ENCODE assay signal across 9 cellular contexts in the genomic region with DNA sequence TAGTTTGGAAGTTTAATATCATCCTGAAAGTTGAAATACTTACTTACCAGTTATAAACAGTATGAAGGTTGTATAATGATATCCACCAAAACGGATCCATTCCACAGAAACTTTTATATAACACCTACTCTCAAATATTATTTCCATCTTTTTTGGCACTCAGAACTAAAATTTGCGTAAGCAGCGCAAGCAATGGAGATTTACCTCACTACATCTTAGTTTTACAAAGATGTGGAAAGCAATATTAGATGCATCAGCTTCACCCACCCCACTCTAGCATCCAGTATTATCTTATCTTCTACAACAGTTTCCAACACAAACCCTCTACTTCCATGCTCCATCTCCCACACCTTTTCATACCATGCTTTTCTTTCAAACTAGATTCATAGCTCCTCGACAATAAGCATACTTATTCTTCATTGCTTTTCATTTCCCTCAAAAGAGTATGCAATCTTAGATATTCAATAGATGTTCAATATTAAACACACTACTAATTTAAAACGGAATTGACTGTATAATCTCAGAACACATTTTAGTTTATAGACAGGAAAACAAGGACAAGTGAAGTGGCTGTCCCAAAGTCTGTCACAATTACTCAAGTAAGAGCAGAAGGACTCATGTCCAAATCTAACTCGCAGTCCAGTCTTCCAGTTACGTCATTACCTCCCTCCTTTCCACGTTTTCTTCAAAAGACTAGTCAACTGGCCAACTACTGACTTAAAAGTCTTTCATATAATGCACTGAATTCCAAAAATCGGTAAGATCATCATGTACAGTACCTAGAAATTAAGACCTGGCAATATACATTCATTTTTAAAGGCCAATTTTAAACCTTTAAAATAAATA. TPM values are rescaled to one million over a fixed set of nuclear protein-coding genes. Genes with fewer than 3 reads are reported as not detected.
A peak's percentile ranks its signal among the peaks of the same experiment; 100 is the strongest.
DNase-seq lines count a peak whose midpoint lies in the region; ATAC-seq, FAIRE-seq and TF ChIP-seq lines count a peak whose summit lies in the region.
"Had no signal": no experiment of that assay in that cellular context is flagged by ENCODE, and none has a peak within 500 bp of the region (broad histone marks: within the 10 kb centered on the region; RNA-seq: fewer than 3 reads in every experiment).

No MANE protein-coding gene starts in this region.

- no peaks in the 10 kb centered on the region for H3K27me3 Mint-ChIP-seq in activated T-cell treated with anti-CD3 and anti-CD28 coated beads, Interleukin-2, amount 50 U/mL, for 4 hours (ENCODE audit: low read depth)
- no peaks in the 10 kb centered on the region for H3K27me3 Mint-ChIP-seq in activated T-helper 2 cell treated with anti-CD3 and anti-CD28 coated beads, Interferon-gamma antibody, Interleukin-2, Interleukin-4, amounts not matched to agents 10 μg/mL and 5 μg/mL and 100 μg/mL, durations not matched to agents 14 hours and 24 hours and 36 hours (ENCODE audit: low read depth)

- H3K9me3 ChIP-seq in kidney (ENCODE audit: control insufficient read depth in 1 of 2, low read length in 2 of 2) (no peaks in the 10 kb centered on the region), tibial artery (no peaks in the 10 kb centered on the region)

- peak overlapping the region in 1 of 2 donors; percentile 100 for H3K27ac ChIP-seq in kidney (ENCODE audit: low read depth in 2 of 2, low read length in 2 of 2)
- peak overlapping the region; percentile 99 for H3K27ac ChIP-seq in tibial artery

- H3K27ac Mint-ChIP-seq in activated T-helper 2 cell treated with anti-CD3 and anti-CD28 coated beads, Interferon-gamma antibody, Interleukin-2, Interleukin-4, amounts not matched to agents 10 μg/mL and 5 μg/mL and 100 μg/mL, durations not matched to agents 14 hours and 24 hours and 36 hours = peak overlapping the region; percentile 59

- intact Hi-C loops in activated T-helper 2 cell treated with anti-CD3 and anti-CD28 coated beads, Interferon-gamma antibody, Interleukin-2, Interleukin-4, amounts not matched to agents 10 μg/mL and 5 μg/mL and 100 μg/mL, durations not matched to agents 14 hours and 24 hours and 36 hours (cut with micrococcal nuclease) = no loop called here
- intact Hi-C loops in kidney (cut with DNase I) (no loop called here), tibial artery (cut with DNase I; ENCODE audit: low total_unique reads) (loop anchor here (10.0 kb wide), 1 partner anchor 301 kb away; a partner anchor contains a TSS)

- no peak for FAIRE-seq in kidney (lab: Jason Lieb, UNC)

- no peak for ATAC-seq in activated T-cell treated with anti-CD3 and anti-CD28 coated beads, Interleukin-2, amount 50 U/mL, for 4 hours

- H3K4me3 ChIP-seq in kidney (ENCODE audit: low read length in 2 of 2) (peak overlapping the region; percentile 90 to 92), tibial artery (peak overlapping the region; percentile 93 to 94)

- peaks cover 27% of the 10 kb centered on the region for H3K36me3 Mint-ChIP-seq in activated T-cell treated with anti-CD3 and anti-CD28 coated beads, Interleukin-2, amount 50 U/mL, for 4 hours (ENCODE audit: insufficient read depth)
- H3K36me3 Mint-ChIP-seq in activated T-helper 2 cell treated with anti-CD3 and anti-CD28 coated beads, Interferon-gamma antibody, Interleukin-2, Interleukin-4, amounts not matched to agents 10 μg/mL and 5 μg/mL and 100 μg/mL, durations not matched to agents 14 hours and 24 hours and 36 hours (ENCODE audit: low read depth) = peaks cover 52% of the 10 kb centered on the region

- H3K4me1 Mint-ChIP-seq in activated T-cell treated with anti-CD3 and anti-CD28 coated beads, Interleukin-2, amount 50 U/mL, for 4 hours (ENCODE audit: low read depth) = peaks cover 61% of the 10 kb centered on the region
- peaks cover 51% of the 10 kb centered on the region for H3K4me1 Mint-ChIP-seq in activated T-helper 2 cell treated with anti-CD3 and anti-CD28 coated beads, Interferon-gamma antibody, Interleukin-2, Interleukin-4, amounts not matched to agents 10 μg/mL and 5 μg/mL and 100 μg/mL, durations not matched to agents 14 hours and 24 hours and 36 hours (ENCODE audit: low read depth)

- no peaks in the 10 kb centered on the region for H3K27me3 ChIP-seq in tibial artery

- H3K4me3 Mint-ChIP-seq in activated T-cell treated with anti-CD3 and anti-CD28 coated beads, Interleukin-2, amount 50 U/mL, for 4 hours = peak overlapping the region; percentile 90
- H3K4me3 Mint-ChIP-seq in activated T-helper 2 cell treated with anti-CD3 and anti-CD28 coated beads, Interferon-gamma antibody, Interleukin-2, Interleukin-4, amounts not matched to agents 10 μg/mL and 5 μg/mL and 100 μg/mL, durations not matched to agents 14 hours and 24 hours and 36 hours (ENCODE audit: low read depth) = peak overlapping the region; percentile 89

- no peak for TF ChIP-seq CTCF in kidney (IDR thresholded peaks at IDR 0.05; ENCODE audit: borderline replicate concordance, extremely low read depth, insufficient read depth)
- TF ChIP-seq CTCF in tibial artery (IDR thresholded peaks at IDR 0.05) = no peak

- no peaks in the 10 kb centered on the region for H3K9me3 Mint-ChIP-seq in activated T-cell treated with anti-CD3 and anti-CD28 coated beads, Interleukin-2, amount 50 U/mL, for 4 hours
- H3K9me3 Mint-ChIP-seq in activated T-helper 2 cell treated with anti-CD3 and anti-CD28 coated beads, Interferon-gamma antibody, Interleukin-2, Interleukin-4, amounts not matched to agents 10 μg/mL and 5 μg/mL and 100 μg/mL, durations not matched to agents 14 hours and 24 hours and 36 hours = no peaks in the 10 kb centered on the region

- H3K36me3 ChIP-seq in kidney (ENCODE audit: control insufficient read depth in 1 of 2, insufficient read depth in 2 of 2, low read length in 2 of 2) (peaks cover 0 to 2% of the 10 kb centered on the region in 2 donors), tibial artery (peaks cover 0 to 8% (median 0%) of the 10 kb centered on the region in 3 donors)

- no peak for DNase-seq in activated T-cell treated with anti-CD3 and anti-CD28 coated beads, Interleukin-2, amount 50 U/mL, for 4 hours
- no peak for DNase-seq in activated T-cell treated with anti-CD3 and anti-CD28 coated beads, Interleukin-2, amount 50 U/mL, for 48 hours
- no peak for DNase-seq in activated T-helper 2 cell treated with anti-CD3 and anti-CD28 coated beads, Interferon-gamma antibody, Interleukin-2, Interleukin-4, amounts not matched to agents 10 μg/mL and 5 μg/mL and 100 μg/mL, durations not matched to agents 14 hours and 24 hours and 36 hours (ENCODE audit: low spot score)
- DNase-seq in kidney = no peak
- DNase-seq in tibial artery = no peak
- DNase-seq in OCI-M2 (lab: John Stamatoyannopoulos, UW; ENCODE audit: unreplicated experiment) = no peak
- DNase-seq in germinal center (ENCODE audit: low spot score) = no peak
- no peak for DNase-seq in putamen (ENCODE audit: low spot score)
- DNase-seq: activated effector memory CD4-positive, alpha-beta T cell treated with anti-CD3 and anti-CD28 coated beads, Interleukin-2, amount 50 U/mL, for 16 hours had no signal

- peak overlapping the region in 1 of 2 donors; percentile 98 for H3K9ac ChIP-seq in kidney (ENCODE audit: low read length in 2 of 2)

- H3K4me1 ChIP-seq in kidney (ENCODE audit: control insufficient read depth in 1 of 2, insufficient read depth in 1 of 2, low read depth in 1 of 2, low read length in 2 of 2) (peaks cover 29 to 41% of the 10 kb centered on the region in 2 donors), tibial artery (peaks cover 0 to 69% (median 27%) of the 10 kb centered on the region in 4 donors)

RNA-seq across cellular contexts. Expression of a gene that starts 2.2 kb away (rescaled TPM):
- 100 to 1,000 TPM; 206 to 213 (median 209) TPM for total RNA-seq in activated T-cell treated with anti-CD3 and anti-CD28 coated beads, Interleukin-2, amount 50 U/mL, for 4 hours
- 171 and 179 TPM in 2 replicates for total RNA-seq in activated T-helper 2 cell treated with anti-CD3 and anti-CD28 coated beads, Interferon-gamma antibody, Interleukin-2, Interleukin-4, amounts not matched to agents 10 μg/mL and 5 μg/mL and 100 μg/mL, durations not matched to agents 14 hours and 24 hours and 36 hours
- total RNA-seq in kidney = 121 TPM
- 94.8 TPM for polyA plus RNA-seq in kidney (ENCODE audit: insufficient read depth, low read depth, low replicate concordance)

RNA-seq across cellular contexts. Expression of a gene that starts 46.9 kb away (rescaled TPM):
- 100 to 1,000 TPM; 273 to 286 (median 282) TPM for total RNA-seq in activated T-cell treated with anti-CD3 and anti-CD28 coated beads, Interleukin-2, amount 50 U/mL, for 4 hours
- 254 and 257 TPM in 2 replicates for total RNA-seq in activated T-helper 2 cell treated with anti-CD3 and anti-CD28 coated beads, Interferon-gamma antibody, Interleukin-2, Interleukin-4, amounts not matched to agents 10 μg/mL and 5 μg/mL and 100 μg/mL, durations not matched to agents 14 hours and 24 hours and 36 hours
- 380 TPM for total RNA-seq in kidney
- 848 TPM for polyA plus RNA-seq in kidney (ENCODE audit: insufficient read depth, low read depth, low replicate concordance)
